ENCODE assay signal across 12 cellular contexts in genomic region chr13:112067121-112067741, GRCh38. TPM values are rescaled to one million over a fixed set of nuclear protein-coding genes. Genes with fewer than 3 reads are reported as not detected.
DNase-seq lines count a peak whose midpoint lies in the region; ATAC-seq, FAIRE-seq and TF ChIP-seq lines count a peak whose summit lies in the region.
"Had no signal": no experiment of that assay in that cellular context is flagged by ENCODE, and none has a peak within 500 bp of the region (broad histone marks: within the 10 kb centered on the region; RNA-seq: fewer than 3 reads in every experiment).

SOX1 (plus strand) TSS chr13:112067149; CDS start chr13:112067659, 510 bp downstream.

- H3K23me2 ChIP-seq in H1 (ENCODE audit: low read depth, low read length): peaks cover 3% of the 10 kb centered on the region; the same call in 1 of the 2 replicates

- WGBS in H1 (ENCODE audit: extremely low coverage in 1 of 2, insufficient coverage in 1 of 2, insufficient read length in 1 of 2, insufficient replicate concordance in 2 of 2, low coverage in 1 of 2, low lambda C conversion rate in 2 of 2, missing lambda C conversion rate in 1 of 2), 2 experiments: 4% methylated on average over 22 of the region's 65 CpGs; no CpG with 5 or more reads in 1 of the 2 experiments
- WGBS in trophoblast cell (ENCODE audit: extremely low coverage, insufficient coverage, insufficient read length): no CpG with 5 or more reads among the region's 65 CpGs

- H3K4me2 ChIP-seq in H1 (ENCODE audit: insufficient read depth in 1 of 2, low read depth in 2 of 2, low read length in 2 of 2): peak within 1 kb of the TSS; percentile 61 to 86
- peak within 1 kb of the TSS; percentile 49 for H3K4me2 ChIP-seq in trophoblast cell (ENCODE audit: low read length)

- no peak within 1 kb of the TSS for H2BK15ac ChIP-seq in H1 (ENCODE audit: low read length)

- TF ChIP-seq EP300 in H1 (IDR thresholded peaks at IDR 0.05; ENCODE audit: borderline replicate concordance in 1 of 2, low read depth in 2 of 2, low read length in 2 of 2): no peak

- H3K18ac ChIP-seq in H1 (ENCODE audit: extremely low read depth, low read length) (no peak within 1 kb of the TSS; the same call in 1 of the 2 replicates), trophoblast cell (ENCODE audit: low read length) (no peak within 1 kb of the TSS)

- H3K56ac ChIP-seq in H1 (replicated peaks; ENCODE audit: insufficient read length, low read depth, low read length): no peak within 1 kb of the TSS

- peaks cover 9 to 18% of the 10 kb centered on the region in 2 experiments for H4K20me1 ChIP-seq in H1 (replicated peaks in 1 of 2; ENCODE audit: control insufficient read depth in 1 of 2, insufficient read depth in 2 of 2, low read length in 2 of 2)

- H3K79me1 ChIP-seq in H1 (ENCODE audit: low read depth, low read length) (no peaks in the 10 kb centered on the region), trophoblast cell (ENCODE audit: low read length) (no peaks in the 10 kb centered on the region)

- TF ChIP-seq POLR2A in H1 (IDR thresholded peaks at IDR 0.05; ENCODE audit: control extremely low read depth in 1 of 2, low read depth in 2 of 2, low read length in 2 of 2): no peak

- H2BK12ac ChIP-seq in H1 (ENCODE audit: low read depth, low read length) (no peak within 1 kb of the TSS), trophoblast cell (ENCODE audit: low read length) (no peak within 1 kb of the TSS)

- H2BK120ac ChIP-seq in H1 (replicated peaks; ENCODE audit: low read depth, low read length): no peak within 1 kb of the TSS
- H2BK120ac ChIP-seq in trophoblast cell (ENCODE audit: insufficient read depth, low read length, poor library complexity): no peak within 1 kb of the TSS

- FAIRE-seq in H1 (lab: Jason Lieb, UNC): no peak

- DNase-seq in Daoy (ENCODE audit: low read depth): peak; percentile 84
- no peak for DNase-seq in Jurkat, Clone E6-1 (ENCODE audit: low read depth, low spot score)
- peak in 1 of 2 experiments; percentile 80 for DNase-seq in H1 (ENCODE audit: low read depth in 1 of 2, low spot score in 2 of 2)
- DNase-seq in trophoblast cell: no peak
- DNase-seq in HUDEP-2 (lab: John Stamatoyannopoulos, UW; ENCODE audit: unreplicated experiment in 76 of 76): no peak
- DNase-seq in midbrain (lab: John Stamatoyannopoulos, UW): no peak
- DNase-seq: PC-3 had no signal

- ATAC-seq in GM18517 (IDR thresholded peaks at IDR 0.05; ENCODE audit: unreplicated experiment) (no peak), HG03354 (IDR thresholded peaks at IDR 0.05; ENCODE audit: poor library complexity, severe bottlenecking, unreplicated experiment) (no peak)
- ATAC-seq: PC-3 had no signal

- POLR2A ChIA-PET in H1 (lab: Charles Lee; ENCODE audit: partially characterized antibody): no interaction called here

- H3K9me3 ChIP-seq in H1 (ENCODE audit: insufficient read depth in 2 of 2, low read depth in 1 of 2, low read length in 1 of 2) (no peaks in the 10 kb centered on the region), trophoblast cell (ENCODE audit: insufficient read depth, low read depth, low read length) (peaks cover 6% of the 10 kb centered on the region)

- H3K79me2 ChIP-seq in H1 (ENCODE audit: control insufficient read depth in 1 of 2, insufficient read depth in 2 of 2, low read length in 2 of 2): no peaks in the 10 kb centered on the region
- no peaks in the 10 kb centered on the region for H3K79me2 ChIP-seq in trophoblast cell (ENCODE audit: control insufficient read depth, insufficient read depth, low read length, poor library complexity)

- H3K14ac ChIP-seq in H1 (ENCODE audit: insufficient read length): no peak within 1 kb of the TSS
- no peak within 1 kb of the TSS for H3K14ac ChIP-seq in trophoblast cell (ENCODE audit: low read length)

- H3K23ac ChIP-seq in H1 (ENCODE audit: insufficient read length): no peak within 1 kb of the TSS
- no peak within 1 kb of the TSS for H3K23ac ChIP-seq in trophoblast cell (ENCODE audit: low read length)

- H4K8ac ChIP-seq in H1 (ENCODE audit: extremely low read depth, insufficient read depth, low read length): peak within 1 kb of the TSS; percentile 7; the same call in 1 of the 2 replicates
- no peak within 1 kb of the TSS for H4K8ac ChIP-seq in trophoblast cell (ENCODE audit: low read depth, low read length)

- TF ChIP-seq RAD21 in H1 (IDR thresholded peaks at IDR 0.05 in 1 of 2, conservative IDR thresholded peaks at IDR 0.05 in 1 of 2; ENCODE audit: low read depth in 2 of 2, low read length in 2 of 2): no peak

- H4K91ac ChIP-seq in H1 (replicated peaks; ENCODE audit: insufficient read length, low read length) (peak within 1 kb of the TSS; percentile 29), trophoblast cell (ENCODE audit: low read depth, low read length) (no peak within 1 kb of the TSS)

- H3K4ac ChIP-seq in H1 (replicated peaks; ENCODE audit: insufficient read length, low read depth, low read length): no peak within 1 kb of the TSS
- no peak within 1 kb of the TSS for H3K4ac ChIP-seq in trophoblast cell (ENCODE audit: low read depth, low read length)

- H3K27me3 ChIP-seq in H1 (replicated peaks in 1 of 4; ENCODE audit: control insufficient read depth in 3 of 4, extremely low read depth in 1 of 4, insufficient read depth in 3 of 4, low read length in 3 of 4) (peaks cover 78 to 92% (median 85%) of the 10 kb centered on the region in 4 experiments), trophoblast cell (ENCODE audit: insufficient read depth, low read length) (peaks cover 87% of the 10 kb centered on the region)

- H3K27ac ChIP-seq in H1 (ENCODE audit: low read depth, low read length): no peak within 1 kb of the TSS
- H3K27ac ChIP-seq in trophoblast cell (ENCODE audit: low read depth, low read length): no peak within 1 kb of the TSS

- CTCF ChIA-PET in H1 (lab: Charles Lee; ENCODE audit: partially characterized antibody): interaction anchor here (1.1 to 2.9 kb wide), 2 partner anchors 157 to 376 kb away, joined by 3 to 16 read pairs; no protein-coding TSS in a partner anchor

- H2BK5ac ChIP-seq in H1 (ENCODE audit: low read depth, low read length) (no peak within 1 kb of the TSS), trophoblast cell (ENCODE audit: low read depth, low read length, poor library complexity) (no peak within 1 kb of the TSS)

- TF ChIP-seq CTCF in H1 (IDR thresholded peaks at IDR 0.05; ENCODE audit: control extremely low read depth in 1 of 3, insufficient read depth in 1 of 3, low read depth in 1 of 3, low read length in 3 of 3): no peak

- H2BK20ac ChIP-seq in H1 (ENCODE audit: low read length): no peak within 1 kb of the TSS

- no peak within 1 kb of the TSS for H4K5ac ChIP-seq in H1 (ENCODE audit: insufficient read length, low read depth, low read length)

- H3K4me1 ChIP-seq in H1 (replicated peaks in 1 of 4; ENCODE audit: control insufficient read depth in 3 of 4, insufficient read depth in 4 of 4, low read length in 3 of 4) (peaks cover 0 to 27% (median 9%) of the 10 kb centered on the region in 4 experiments; a peak in 6 of 7 replicates), trophoblast cell (ENCODE audit: control insufficient read depth in 1 of 2, insufficient read depth in 2 of 2, low read length in 2 of 2) (peaks cover 8% of the 10 kb centered on the region in 2 experiments)

- H4K12ac ChIP-seq in trophoblast cell (ENCODE audit: low read depth, low read length): no peak within 1 kb of the TSS

- peak within 1 kb of the TSS; percentile 50 for H3K4me3 ChIP-seq in Jurkat, Clone E6-1 (ENCODE audit: low read length)
- peak within 1 kb of the TSS; percentile 21 to 66 (median 32) for H3K4me3 ChIP-seq in H1 (ENCODE audit: extremely low read depth in 1 of 4, insufficient read depth in 2 of 4, low read depth in 3 of 4, low read length in 4 of 4)
- no peak within 1 kb of the TSS for H3K4me3 ChIP-seq in trophoblast cell (ENCODE audit: low read depth, low read length)
- H3K4me3 ChIP-seq: lung had no signal

- H2AK5ac ChIP-seq in H1 (ENCODE audit: low read depth, low read length) (no peak within 1 kb of the TSS), trophoblast cell (ENCODE audit: low read length) (no peak within 1 kb of the TSS)

- H3K36me3 ChIP-seq in H1 (ENCODE audit: control insufficient read depth in 2 of 4, insufficient read depth in 4 of 4, low read length in 3 of 4) (peaks cover 0 to 10% (median 0%) of the 10 kb centered on the region in 4 experiments; a peak in 1 of 8 replicates), trophoblast cell (ENCODE audit: control insufficient read depth in 1 of 2, insufficient read depth in 2 of 2, low read length in 2 of 2) (no peaks in the 10 kb centered on the region)

- H3K9ac ChIP-seq in H1 (replicated peaks in 1 of 4; ENCODE audit: extremely low read depth in 1 of 4, low read depth in 3 of 4, low read length in 3 of 4) (no peak within 1 kb of the TSS), trophoblast cell (ENCODE audit: low read length) (no peak within 1 kb of the TSS)

- H2AFZ ChIP-seq in H1 (ENCODE audit: low read length): no peak within 1 kb of the TSS
- no peak within 1 kb of the TSS for H2AFZ ChIP-seq in trophoblast cell (ENCODE audit: insufficient read depth, low read length, poor library complexity)

TF ChIP-seq in H1, 55 proteins besides CTCF, POLR2A, EP300 and RAD21 (continues in another document):
- TF ChIP-seq SP4 (IDR thresholded peaks at IDR 0.05; ENCODE audit: low read length) (no peak), NANOG (IDR thresholded peaks at IDR 0.05; ENCODE audit: insufficient read depth, low read depth, low read length, poor library complexity, severe bottlenecking) (no peak), BRCA1 (IDR thresholded peaks at IDR 0.05; ENCODE audit: low read depth, low read length) (no peak), NRF1 (IDR thresholded peaks at IDR 0.05; ENCODE audit: low read depth, low read length) (no peak), EZH2 (IDR thresholded peaks at IDR 0.05; ENCODE audit: low read depth, low read length, severe bottlenecking) (peak; percentile 88), SUZ12 (IDR thresholded peaks at IDR 0.05; ENCODE audit: low read length) (peak; percentile 84), GABPA (IDR thresholded peaks at IDR 0.05; ENCODE audit: borderline replicate concordance, insufficient read depth, low read length) (peak; percentile 36; the same call in 1 of the 2 replicates), KDM4A (IDR thresholded peaks at IDR 0.05; ENCODE audit: low read depth, low read length, severe bottlenecking) (peak; percentile 29)

RNA-seq across cellular contexts. Expression of gene SOX1, which starts in this region (rescaled TPM):
- 0.18 and 0.57 TPM in 2 replicates for total RNA-seq in Daoy (2014; rRNA removed; shearing (Covaris generic))
- not detected for polyA plus RNA-seq in Jurkat, Clone E6-1 (2012; ENCODE audit: insufficient read depth, insufficient read length)
- total RNA-seq in H1 (2021; fragmentation: NEBNext Ultra II Directional; extraction: Animal tissue kit (Norgen Biotek cat#: 25700)): 0.09 and 0.11 TPM in 2 replicates
- polyA plus RNA-seq in H1 (2011; rRNA removed): 0.03 and 0.05 TPM in 2 replicates
- polyA plus RNA-seq in H1 (2011; cell fraction: cytosol; rRNA removed): 0.04 TPM
- polyA plus RNA-seq in H1 (2011; cell fraction: nucleus; rRNA removed): 0.11 TPM
- 0.09 to 0.11 TPM (median 0.09 TPM) in 3 of 4 replicates, not detected in the other for polyA plus RNA-seq in H1 (2012, experiment 1 of 2)
- polyA plus RNA-seq in H1 (2012, experiment 2 of 2): 0.20 TPM
- polyA plus RNA-seq in H1 (2013, experiment 1 of 2): 0.08 TPM
- polyA plus RNA-seq in H1 (2013, experiment 2 of 2): 0.06 TPM
- polyA minus RNA-seq in H1 (2011; rRNA and poly(A)+ RNA removed): 0.07 TPM in 1 of 2 replicates, not detected in the other
- polyA minus RNA-seq in H1 (2011; cell fraction: cytosol; rRNA and poly(A)+ RNA removed): not detected
- polyA minus RNA-seq in H1 (2011; cell fraction: nucleus; rRNA and poly(A)+ RNA removed): 0.20 TPM
- polyA plus RNA-seq in trophoblast cell (2013): not detected in 2 replicates
- total RNA-seq: dermis microvascular lymphatic vessel endothelial cell, HT1080, PC-3 had no signal
- polyA plus RNA-seq: lung had no signal

Comparison
In these comparisons a context has a peak if more than half of its experiments do, and no peak if none do; other contexts are left out.
1. Peak in DNase-seq in Daoy; RNA of the gene not detected or under 1 TPM.